ENCODE assay signal across 2 cellular contexts in genomic region chr2:166651991-166652390, GRCh38.
TF ChIP-seq lines count a peak whose summit lies in the region.

No MANE protein-coding gene starts in this region.

TF ChIP-seq in SK-N-SH, 30 proteins besides CTCF, POLR2A, EP300 and RAD21 (continued from another document):
- TF ChIP-seq CHD2 (IDR thresholded peaks at IDR 0.05; ENCODE audit: low read length, partially characterized antibody) (no peak), GABPA (IDR thresholded peaks at IDR 0.05; ENCODE audit: low read depth) (no peak), TEAD4 (IDR thresholded peaks at IDR 0.05; ENCODE audit: borderline replicate concordance, insufficient read depth) (no peak), SIN3A (IDR thresholded peaks at IDR 0.05; ENCODE audit: borderline replicate concordance, low read depth, low read length) (no peak), RXRA (IDR thresholded peaks at IDR 0.05; ENCODE audit: borderline replicate concordance, low read depth) (no peak)

TF ChIP-seq in SK-N-SH treated with all-trans-retinoic acid at 6 μM for 48 hours, 23 proteins besides CTCF, POLR2A, EP300 and RAD21 (continued from another document):
- no peak for TF ChIP-seq ZFP30 (CRISPR knock-in tag; IDR thresholded peaks at IDR 0.05)
- no peak for TF ChIP-seq ZFP3 (CRISPR knock-in tag; IDR thresholded peaks at IDR 0.05)
- TF ChIP-seq, protein P1, sequence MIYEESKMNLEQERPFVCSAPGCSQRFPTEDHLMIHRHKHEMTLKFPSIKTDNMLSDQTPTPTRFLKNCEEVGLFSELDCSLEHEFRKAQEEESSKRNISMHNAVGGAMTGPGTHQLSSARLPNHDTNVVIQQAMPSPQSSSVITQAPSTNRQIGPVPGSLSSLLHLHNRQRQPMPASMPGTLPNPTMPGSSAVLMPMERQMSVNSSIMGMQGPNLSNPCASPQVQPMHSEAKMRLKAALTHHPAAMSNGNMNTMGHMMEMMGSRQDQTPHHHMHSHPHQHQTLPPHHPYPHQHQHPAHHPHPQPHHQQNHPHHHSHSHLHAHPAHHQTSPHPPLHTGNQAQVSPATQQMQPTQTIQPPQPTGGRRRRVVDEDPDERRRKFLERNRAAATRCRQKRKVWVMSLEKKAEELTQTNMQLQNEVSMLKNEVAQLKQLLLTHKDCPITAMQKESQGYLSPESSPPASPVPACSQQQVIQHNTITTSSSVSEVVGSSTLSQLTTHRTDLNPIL (CRISPR knock-in tag; IDR thresholded peaks at IDR 0.05; ENCODE audit: low read depth) = no peak
- TF ChIP-seq CSDC2 (CRISPR knock-in tag; IDR thresholded peaks at IDR 0.05) = no peak
- TF ChIP-seq ZC3H10 (CRISPR knock-in tag; IDR thresholded peaks at IDR 0.05) = no peak
- no peak for TF ChIP-seq ESRRG (CRISPR knock-in tag; IDR thresholded peaks at IDR 0.05)
- TF ChIP-seq BACH2 (CRISPR knock-in tag; IDR thresholded peaks at IDR 0.05; ENCODE audit: borderline replicate concordance) = no peak
- no peak for TF ChIP-seq ZNF70 (CRISPR knock-in tag; IDR thresholded peaks at IDR 0.05)
- TF ChIP-seq PATZ1 (CRISPR knock-in tag; IDR thresholded peaks at IDR 0.05; ENCODE audit: borderline replicate concordance) = no peak
TF ChIP-seq in SK-N-SH treated with all-trans-retinoic acid at 6 μM for 48 hours: peak in this region for 0.
